Comparison of ENCODE assay signal across 8 cellular contexts in the genomic region with DNA sequence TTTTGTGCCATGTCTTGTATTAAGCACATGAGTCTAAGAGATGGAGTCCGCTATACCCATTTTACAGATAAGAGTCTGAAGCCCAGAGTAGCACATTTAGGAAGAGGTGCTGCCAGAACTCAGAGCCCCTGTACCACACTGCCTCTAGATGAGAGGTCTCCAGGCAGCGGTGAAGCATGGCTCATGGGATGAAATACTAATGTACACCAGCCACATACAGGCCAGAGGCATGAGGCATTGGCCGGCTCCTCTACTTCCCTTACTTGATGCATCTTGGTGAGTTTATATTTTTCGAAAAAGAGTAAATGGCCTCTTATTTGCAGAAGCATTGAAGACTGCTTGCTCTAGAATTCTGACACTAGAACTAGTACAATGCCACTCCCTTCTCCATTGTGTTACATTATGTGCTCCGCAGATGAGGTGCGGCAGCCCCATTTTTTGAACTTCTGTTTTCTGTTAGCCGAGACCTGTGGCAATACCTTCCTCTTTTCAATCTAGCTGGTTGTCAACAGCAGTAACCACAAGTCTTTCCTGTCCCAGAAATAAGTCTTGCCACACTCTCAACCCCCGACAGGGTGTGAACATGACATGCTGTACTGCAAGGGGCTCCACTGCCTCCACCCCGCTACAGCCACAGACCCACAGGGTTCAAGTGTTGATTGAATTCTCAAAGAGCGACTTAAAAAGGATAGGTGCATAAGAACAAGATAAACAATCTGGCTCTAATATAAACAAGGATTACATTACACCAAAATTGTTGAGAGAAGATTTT.
DNase-seq lines count a peak whose midpoint lies in the region; ATAC-seq and TF ChIP-seq lines count a peak whose summit lies in the region.

No MANE protein-coding gene starts in this region.

- DNase-seq in GM12864 (ENCODE audit: low read depth) (peak; percentile 96), NOMO-1 (lab: John Stamatoyannopoulos, UW; ENCODE audit: unreplicated experiment in 2 of 2) (peak; percentile 93 to 99), lower leg skin (ENCODE audit: low spot score in 2 of 2) (peak; percentile 81 to 92), GOT3 (lab: John Stamatoyannopoulos, UW) (no peak), NCI-H82 (lab: John Stamatoyannopoulos, UW) (no peak)
- DNase-seq in activated effector memory CD4-positive, alpha-beta T cell treated with anti-CD3 and anti-CD28 coated beads, Interleukin-2, amount 50 U/mL, for 16 hours, result peak; percentile 87
- DNase-seq in stimulated activated naive CD8-positive, alpha-beta T cell treated with anti-CD3 and anti-CD28 coated beads, Interleukin-15, amount 100 ng/mL, for 72 hours, result peak; percentile 69 to 83

- H3K27me3 Mint-ChIP-seq in stimulated activated naive CD8-positive, alpha-beta T cell treated with anti-CD3 and anti-CD28 coated beads, Interleukin-15, amount 100 ng/mL, for 72 hours, result no peaks in the 10 kb centered on the region

- peak overlapping the region; percentile 93 to 95 for H3K27ac Mint-ChIP-seq in stimulated activated naive CD8-positive, alpha-beta T cell treated with anti-CD3 and anti-CD28 coated beads, Interleukin-15, amount 100 ng/mL, for 72 hours

- no peak overlapping the region for H3K4me3 Mint-ChIP-seq in stimulated activated naive CD8-positive, alpha-beta T cell treated with anti-CD3 and anti-CD28 coated beads, Interleukin-15, amount 100 ng/mL, for 72 hours

- H3K4me1 Mint-ChIP-seq in stimulated activated naive CD8-positive, alpha-beta T cell treated with anti-CD3 and anti-CD28 coated beads, Interleukin-15, amount 100 ng/mL, for 72 hours, result peaks cover 62% of the 10 kb centered on the region

- intact Hi-C loops in lower leg skin (cut with DNase I; ENCODE audit: low total_unique reads), result no loop called here

- H3K4me3 ChIP-seq in GM12864 (ENCODE audit: low read depth, low read length) (peak overlapping the region; percentile 79; the same call in 1 of the 2 replicates), lower leg skin (ENCODE audit: low read depth, poor library complexity, severe bottlenecking) (no peak overlapping the region)

- 75 to 82% methylated on average over 10 of the region's 10 CpGs for WGBS in lower leg skin, 2 donors

- ATAC-seq in HG02571 (IDR thresholded peaks at IDR 0.05; ENCODE audit: unreplicated experiment), result peak; percentile 66
- peak; percentile 76 for ATAC-seq in stimulated activated naive CD8-positive, alpha-beta T cell treated with anti-CD3 and anti-CD28 coated beads, Interleukin-15, amount 100 ng/mL, for 72 hours

- no peak for TF ChIP-seq POLR2A in lower leg skin (IDR thresholded peaks at IDR 0.05)

- TF ChIP-seq CTCF in GM12864 (IDR thresholded peaks at IDR 0.05; ENCODE audit: low read depth, low read length, missing control alignments), result no peak
- no peak for TF ChIP-seq CTCF in lower leg skin (IDR thresholded peaks at IDR 0.05)

- peaks cover 6 to 7% of the 10 kb centered on the region in 2 donors for H3K9me3 Mint-ChIP-seq in stimulated activated naive CD8-positive, alpha-beta T cell treated with anti-CD3 and anti-CD28 coated beads, Interleukin-15, amount 100 ng/mL, for 72 hours

Comparison
In these comparisons a context has a peak if more than half of its experiments do, and no peak if none do; other contexts are left out.
1. DNase-seq: peak in GM12864 (single experiment), NOMO-1 (2 of 2), activated effector memory CD4-positive, alpha-beta T cell treated with anti-CD3 and anti-CD28 coated beads, Interleukin-2, amount 50 U/mL, for 16 hours (single experiment), lower leg skin (2 of 2) and stimulated activated naive CD8-positive, alpha-beta T cell treated with anti-CD3 and anti-CD28 coated beads, Interleukin-15, amount 100 ng/mL, for 72 hours (2 of 2); none in GOT3 (single experiment) and NCI-H82 (single experiment).